24 cellular contexts compared by ENCODE assay signal in genomic region chr10:60409202-60409601, GRCh38.
"Had no signal": no experiment of that assay in that cellular context is flagged by ENCODE, and none has a peak within 500 bp of the region (broad histone marks: within the 10 kb centered on the region; RNA-seq: fewer than 3 reads in every experiment).

No MANE protein-coding gene starts in this region.

- ATAC-seq: natural killer cell; psoas muscle; right cardiac atrium; right lobe of liver; stimulated activated effector memory CD8-positive, alpha-beta T cell treated with anti-CD3 and anti-CD28 coated beads, Interleukin-12 subunit alpha, Interleukin-12 subunit beta, amount 100 ng/mL, for 72 hours; stimulated activated naive B cell treated with anti-CD40 and anti-IgM and Interleukin-4, amounts not matched to agents 10 μg/mL and 1 μg/mL and 100 μg/mL, for 72 hours; upper lobe of right lung had no signal

- H3K27ac ChIP-seq: neural progenitor cell, ovary, parathyroid adenoma, psoas muscle, right lobe of liver, sigmoid colon, stomach, testis, tibial artery, transverse colon, upper lobe of right lung, uterus had no signal

- H3K4me2 ChIP-seq: neural progenitor cell had no signal

- H3K27me3 ChIP-seq: neural progenitor cell, ovary, right lobe of liver, sigmoid colon, stomach, testis, tibial artery, transverse colon, upper lobe of right lung, uterus had no signal

- H3K9ac ChIP-seq: neural progenitor cell, parathyroid adenoma had no signal

- H3K9me3 ChIP-seq: ovary, psoas muscle, right lobe of liver, sigmoid colon, stomach, testis, tibial artery, transverse colon, upper lobe of right lung, uterus had no signal

- H3K4me1 ChIP-seq: neural progenitor cell, parathyroid adenoma, right lobe of liver, sigmoid colon, stomach, testis, tibial artery, upper lobe of right lung, uterus had no signal

- H3K36me3 ChIP-seq: neural progenitor cell, ovary, right lobe of liver, sigmoid colon, stomach, tibial artery, transverse colon, upper lobe of right lung, uterus had no signal

- DNase-seq: natural killer cell; occipital lobe; ovary; posterior cingulate gyrus; psoas muscle; right cardiac atrium; right lobe of liver; sigmoid colon; small intestine; stimulated activated CD4-positive, alpha-beta T cell treated with anti-CD3 and anti-CD28 coated beads, Interleukin-15, amount 100 ng/mL, for 24 hours; stimulated activated CD4-positive, alpha-beta T cell treated with anti-CD3 and anti-CD28 coated beads, Interleukin-2, amount 100 ng/mL, for 24 hours; stimulated activated CD4-positive, alpha-beta T cell treated with anti-CD3 and anti-CD28 coated beads, Interleukin-2, amount 100 ng/mL, for 48 hours; stimulated activated CD4-positive, alpha-beta T cell treated with anti-CD3 and anti-CD28 coated beads, Interleukin-4, amount 100 ng/mL, for 24 hours; stimulated activated naive B cell treated with anti-CD40 and anti-IgM and Interleukin-4, amounts not matched to agents 10 μg/mL and 1 μg/mL and 100 μg/mL, for 72 hours; stimulated activated naive CD4-positive, alpha-beta T cell treated with Interleukin-2 at 50 U/mL for 16 hours; stomach; testis; tibial artery; transverse colon; upper lobe of right lung; uterus had no signal

- H2AFZ ChIP-seq: parathyroid adenoma had no signal

- H3K4me3 ChIP-seq: neural progenitor cell, ovary, psoas muscle, right lobe of liver, sigmoid colon, stomach, testis, tibial artery, transverse colon, upper lobe of right lung, uterus had no signal
